Comparison of ENCODE assay signal across 1 cellular context in the genomic region with DNA sequence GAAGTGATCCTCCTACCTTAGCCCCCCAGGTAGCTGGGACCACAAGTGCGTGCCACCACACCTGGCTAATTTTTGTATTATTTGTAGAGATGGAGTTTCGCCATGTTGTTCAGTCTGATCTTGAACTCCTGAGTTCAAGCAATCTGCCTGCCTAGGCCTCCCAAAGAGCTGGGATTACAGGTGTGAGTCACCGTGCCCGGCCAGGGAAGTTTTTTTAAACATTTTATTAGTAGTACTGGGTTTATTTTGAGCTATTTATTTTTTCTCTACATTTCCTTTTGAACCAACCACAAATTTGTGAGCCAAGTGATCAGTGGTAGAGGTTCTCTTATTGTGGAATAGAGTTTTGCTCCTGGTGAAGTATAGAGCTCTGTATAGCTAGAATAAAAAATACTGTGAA.
TF ChIP-seq lines count a peak whose summit lies in the region.

No MANE protein-coding gene starts in this region.

TF ChIP-seq in IMR-90, 13 proteins besides CTCF, POLR2A, EP300 and RAD21:
- TF ChIP-seq FOS (IDR thresholded peaks at IDR 0.05; ENCODE audit: low read depth, low read length) (no peak), RCOR1 (IDR thresholded peaks at IDR 0.05; ENCODE audit: insufficient replicate concordance, low read length) (no peak), ELK1 (IDR thresholded peaks at IDR 0.05; ENCODE audit: borderline replicate concordance, low read depth, low read length) (no peak), BHLHE40 (IDR thresholded peaks at IDR 0.05; ENCODE audit: low read depth, low read length) (no peak), MXI1 (IDR thresholded peaks at IDR 0.05; ENCODE audit: borderline replicate concordance, low read depth, low read length) (no peak), RFX5 (IDR thresholded peaks at IDR 0.05; ENCODE audit: low read depth, low read length) (no peak), USF2 (IDR thresholded peaks at IDR 0.05; ENCODE audit: low read depth, low read length) (no peak), CEBPB (IDR thresholded peaks at IDR 0.05; ENCODE audit: low read depth, low read length) (no peak), MAFK (IDR thresholded peaks at IDR 0.05; ENCODE audit: low read depth, low read length) (no peak), SMC3 (IDR thresholded peaks at IDR 0.05; ENCODE audit: low read depth, low read length) (no peak), NFE2L2 (IDR thresholded peaks at IDR 0.05; ENCODE audit: low read depth, low read length) (no peak), MAZ (IDR thresholded peaks at IDR 0.05; ENCODE audit: borderline replicate concordance, low read depth, low read length) (no peak), CHD1 (IDR thresholded peaks at IDR 0.05; ENCODE audit: low read depth, low read length) (no peak)
TF ChIP-seq in IMR-90: peak in this region for 0.
